ENCODE assay signal across 21 cellular contexts in the genomic region with DNA sequence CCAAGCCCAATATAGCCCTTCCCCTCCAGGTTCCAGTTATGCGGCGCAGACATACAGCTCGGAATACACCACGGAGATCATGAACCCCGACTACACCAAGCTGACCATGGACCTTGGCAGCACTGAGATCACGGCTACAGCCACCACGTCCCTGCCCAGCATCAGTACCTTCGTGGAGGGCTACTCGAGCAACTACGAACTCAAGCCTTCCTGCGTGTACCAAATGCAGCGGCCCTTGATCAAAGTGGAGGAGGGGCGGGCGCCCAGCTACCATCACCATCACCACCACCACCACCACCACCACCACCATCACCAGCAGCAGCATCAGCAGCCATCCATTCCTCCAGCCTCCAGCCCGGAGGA. TPM values are rescaled to one million over a fixed set of nuclear protein-coding genes. Genes with fewer than 3 reads are reported as not detected.
DNase-seq lines count a peak whose midpoint lies in the region; ATAC-seq, FAIRE-seq and TF ChIP-seq lines count a peak whose summit lies in the region.
"Had no signal": no experiment of that assay in that cellular context is flagged by ENCODE, and none has a peak within 500 bp of the region (broad histone marks: within the 10 kb centered on the region; RNA-seq: fewer than 3 reads in every experiment).

No MANE protein-coding gene starts in this region.

- H3K27ac Mint-ChIP-seq in GM23338 (no peak overlapping the region), activated B cell treated with CpG ODN at 0.5 μM for 24 hours (no peak overlapping the region), neural progenitor cell (no peak overlapping the region)
- H3K27ac Mint-ChIP-seq: CD4-positive, CD25-positive, alpha-beta regulatory T cell had no signal

- H4K20me1 ChIP-seq in GM23338 (replicated peaks; ENCODE audit: insufficient read depth) (peaks cover 16% of the 10 kb centered on the region), endothelial cell of umbilical vein (replicated peaks; ENCODE audit: control insufficient read depth, extremely low read depth, insufficient read depth, low read length) (no peaks in the 10 kb centered on the region), neural progenitor cell (ENCODE audit: low read depth) (peaks cover 32% of the 10 kb centered on the region)

- DNase-seq in GM23338 (ENCODE audit: low spot score) (no peak), activated B cell treated with CpG ODN at 0.5 μM for 24 hours (no peak), endothelial cell of umbilical vein (ENCODE audit: low read depth, low spot score) (no peak), neural progenitor cell (ENCODE audit: low spot score) (peak; percentile 4), NAMALWA (ENCODE audit: low spot score) (no peak), small intestine (no peak), cardiac septum (ENCODE audit: low spot score) (no peak), pons (ENCODE audit: low spot score) (no peak)
- DNase-seq: activated naive CD4-positive, alpha-beta T cell treated with Interleukin-2 at 50 U/mL for 16 hours; CD4-positive, CD25-positive, alpha-beta regulatory T cell; NCI-H1694; NCI-H2171; NCI-H524 treated with DMSO at 0.1 percent for 48 hours; stimulated activated CD4-positive, alpha-beta T cell treated with anti-CD3 and anti-CD28 coated beads, Interleukin-1b, Interleukin-23, amount 100 ng/mL, for 48 hours had no signal

- H3K4me1 ChIP-seq in GM23338 (ENCODE audit: insufficient read depth) (peaks cover 42% of the 10 kb centered on the region), endothelial cell of umbilical vein (ENCODE audit: control insufficient read depth, extremely low read depth, insufficient read depth, low read length) (peaks cover 11% of the 10 kb centered on the region), neural progenitor cell (peaks cover 17% of the 10 kb centered on the region), small intestine (ENCODE audit: control insufficient read depth in 2 of 2, insufficient read depth in 1 of 2, low read depth in 1 of 2, low read length in 1 of 2) (peaks cover 4 to 9% of the 10 kb centered on the region in 2 donors)

- no peaks in the 10 kb centered on the region for H3K79me2 ChIP-seq in GM23338 (replicated peaks; ENCODE audit: insufficient read depth)
- no peaks in the 10 kb centered on the region for H3K79me2 ChIP-seq in endothelial cell of umbilical vein (ENCODE audit: control insufficient read depth, insufficient read depth, low read length)
- no peaks in the 10 kb centered on the region for H3K79me2 ChIP-seq in neural progenitor cell (ENCODE audit: low read depth)

- dilution Hi-C loops in endothelial cell of umbilical vein (cut with MboI; ENCODE audit: extremely low pct_ligation_motif_present, low sequenced_read_pairs), result no loop called here

- H3K36me3 Mint-ChIP-seq in GM23338 (ENCODE audit: low read depth) (no peaks in the 10 kb centered on the region; the same call in 2 of the 3 replicates), activated B cell treated with CpG ODN at 0.5 μM for 24 hours (ENCODE audit: low read depth) (peaks cover 61% of the 10 kb centered on the region), neural progenitor cell (peaks cover 9% of the 10 kb centered on the region)
- H3K36me3 Mint-ChIP-seq: CD4-positive, CD25-positive, alpha-beta regulatory T cell had no signal

- H3K9me3 Mint-ChIP-seq in GM23338, result peaks cover 8% of the 10 kb centered on the region; the same call in 1 of the 3 replicates
- no peaks in the 10 kb centered on the region for H3K9me3 Mint-ChIP-seq in activated B cell treated with CpG ODN at 0.5 μM for 24 hours
- H3K9me3 Mint-ChIP-seq in neural progenitor cell, result peaks cover 4% of the 10 kb centered on the region
- H3K9me3 Mint-ChIP-seq: CD4-positive, CD25-positive, alpha-beta regulatory T cell; neural crest cell had no signal

- H3K36me3 ChIP-seq in GM23338 (ENCODE audit: insufficient read depth) (peaks cover 5% of the 10 kb centered on the region; the same call in 1 of the 2 replicates), endothelial cell of umbilical vein (ENCODE audit: control insufficient read depth in 2 of 2, extremely low read depth in 1 of 2, insufficient read depth in 2 of 2, low read length in 2 of 2) (no peaks in the 10 kb centered on the region), neural progenitor cell (no peaks in the 10 kb centered on the region), small intestine (ENCODE audit: control insufficient read depth in 2 of 2, insufficient read depth in 2 of 2, low read length in 2 of 2) (no peaks in the 10 kb centered on the region)
- H3K36me3 ChIP-seq: ascending aorta, SJSA1 had no signal

- FAIRE-seq in endothelial cell of umbilical vein (lab: Jason Lieb, UNC), result no peak
- no peak for FAIRE-seq in small intestine (lab: Jason Lieb, UNC)
- FAIRE-seq: RCC 7860 had no signal

- H3K27me3 ChIP-seq in GM23338 (ENCODE audit: insufficient read depth), result peaks cover 89% of the 10 kb centered on the region
- H3K27me3 ChIP-seq in endothelial cell of umbilical vein (ENCODE audit: control insufficient read depth in 2 of 2, insufficient read depth in 2 of 2, low read length in 2 of 2), result peaks cover 54 to 72% of the 10 kb centered on the region in 2 experiments
- H3K27me3 ChIP-seq in neural progenitor cell, result peaks cover 100% of the 10 kb centered on the region
- peaks cover 5 to 38% of the 10 kb centered on the region in 2 donors for H3K27me3 ChIP-seq in small intestine (ENCODE audit: control insufficient read depth in 2 of 2, insufficient read depth in 2 of 2, low read length in 2 of 2)
- H3K27me3 ChIP-seq: ascending aorta, SJSA1 had no signal

- H3K9me1 ChIP-seq in endothelial cell of umbilical vein (replicated peaks; ENCODE audit: control insufficient read depth, extremely low read depth, insufficient read depth, low read length), result no peaks in the 10 kb centered on the region

- ATAC-seq in GM23338 (no peak), activated B cell treated with CpG ODN at 0.5 μM for 24 hours (ENCODE audit: low read depth) (no peak)

- TF ChIP-seq CTCF in GM23338 (conservative IDR thresholded peaks at IDR 0.05; ENCODE audit: low read depth in 2 of 2), result no peak
- TF ChIP-seq CTCF in activated B cell treated with CpG ODN at 0.5 μM for 24 hours (IDR thresholded peaks at IDR 0.05), result no peak
- no peak for TF ChIP-seq CTCF in endothelial cell of umbilical vein (IDR thresholded peaks at IDR 0.05; ENCODE audit: extremely low read depth in 1 of 2, insufficient read depth in 1 of 2, low read depth in 1 of 2, low read length in 2 of 2)
- no peak for TF ChIP-seq CTCF in neural progenitor cell (IDR thresholded peaks at IDR 0.05)

- CTCF ChIA-PET in activated B cell treated with CpG ODN at 0.5 μM for 24 hours (lab: Charles Lee), result interaction anchor here (1.6 kb wide), 1 partner anchor 17 kb away, joined by 3 read pairs; no protein-coding TSS in a partner anchor
- CTCF ChIA-PET in endothelial cell of umbilical vein (lab: Charles Lee), result no interaction called here

- H3K9me2 ChIP-seq in GM23338 (ENCODE audit: insufficient read depth), result no peaks in the 10 kb centered on the region

- H3K4me3 ChIP-seq in GM23338 (peak overlapping the region; percentile 55; the same call in 1 of the 2 replicates), endothelial cell of umbilical vein (replicated peaks in 1 of 3; ENCODE audit: insufficient read depth in 1 of 3, low read depth in 1 of 3, low read length in 3 of 3) (no peak overlapping the region), neural progenitor cell (no peak overlapping the region), small intestine (ENCODE audit: low read depth in 1 of 2, low read length in 2 of 2) (no peak overlapping the region)
- H3K4me3 ChIP-seq: ascending aorta, psoas muscle, SJSA1 had no signal

- TF ChIP-seq POLR2A in endothelial cell of umbilical vein (IDR thresholded peaks at IDR 0.05; ENCODE audit: low read depth, low read length), result no peak

- H3K9ac ChIP-seq in endothelial cell of umbilical vein (replicated peaks; ENCODE audit: extremely low read depth, insufficient read depth, low read length) (no peak overlapping the region), neural progenitor cell (no peak overlapping the region)
- H3K9ac ChIP-seq: KMS-11 had no signal

- H3K27ac ChIP-seq in GM23338 (ENCODE audit: low read depth) (no peak overlapping the region), endothelial cell of umbilical vein (ENCODE audit: insufficient read depth, low read depth, low read length) (no peak overlapping the region), neural progenitor cell (no peak overlapping the region), small intestine (ENCODE audit: low read depth in 1 of 2, low read length in 1 of 2) (no peak overlapping the region)
- H3K27ac ChIP-seq: ascending aorta, KMS-11, psoas muscle, SJSA1 had no signal

- H3K27me3 Mint-ChIP-seq in GM23338 (ENCODE audit: insufficient read depth, low read depth, poor library complexity) (peaks cover 72% of the 10 kb centered on the region), activated B cell treated with CpG ODN at 0.5 μM for 24 hours (peaks cover 34% of the 10 kb centered on the region), neural progenitor cell (ENCODE audit: insufficient read depth, low read depth) (peaks cover 57% of the 10 kb centered on the region)

- POLR2A ChIA-PET in activated B cell treated with CpG ODN at 0.5 μM for 24 hours (lab: Charles Lee) (interaction anchor here (0.8 to 1.1 kb wide), 2 partner anchors 9 to 644 kb away, joined by 4 read pairs; no protein-coding TSS in a partner anchor), endothelial cell of umbilical vein (lab: Charles Lee) (no interaction called here)

- H3F3A ChIP-seq in GM23338 (replicated peaks; ENCODE audit: low read depth), result peaks cover 11% of the 10 kb centered on the region
- H3F3A ChIP-seq in neural progenitor cell (ENCODE audit: low read depth), result peaks cover 22% of the 10 kb centered on the region

- H3K4me2 ChIP-seq in GM23338, result peak overlapping the region; percentile 85
- H3K4me2 ChIP-seq in endothelial cell of umbilical vein (ENCODE audit: insufficient read depth, low read length), result no peak overlapping the region
- peak overlapping the region; percentile 62 for H3K4me2 ChIP-seq in neural progenitor cell
- H3K4me2 ChIP-seq: KMS-11 had no signal

- H2AFZ ChIP-seq in GM23338 (no peak overlapping the region; the same call in 1 of the 2 replicates), endothelial cell of umbilical vein (ENCODE audit: low read depth, low read length) (no peak overlapping the region), neural progenitor cell (replicated peaks) (no peak overlapping the region)

- BruUV-seq in endothelial cell of umbilical vein (replicated peaks; lab: Mats Ljungman, UMichigan), result no TSS peak

- intact Hi-C loops in activated B cell treated with CpG ODN at 0.5 μM for 24 hours (cut with micrococcal nuclease) (loop anchor here (10.0 kb wide), 2 partner anchors 587 to 767 kb away; no protein-coding TSS in a partner anchor), endothelial cell of umbilical vein (cut with micrococcal nuclease) (no loop called here), cardiac septum (cut with DNase I) (loop anchor here (10.0 kb wide), 1 partner anchor 597 kb away; a partner anchor contains a TSS)

- H3K4me3 Mint-ChIP-seq in GM23338 (peak overlapping the region; percentile 67), activated B cell treated with CpG ODN at 0.5 μM for 24 hours (peak overlapping the region; percentile 41), neural progenitor cell (peak overlapping the region; percentile 59)

- H3K9me3 ChIP-seq in endothelial cell of umbilical vein (replicated peaks; ENCODE audit: control insufficient read depth, insufficient read depth, low read length), result no peaks in the 10 kb centered on the region
- no peaks in the 10 kb centered on the region for H3K9me3 ChIP-seq in neural progenitor cell (ENCODE audit: low read depth)
- H3K9me3 ChIP-seq in small intestine (ENCODE audit: control insufficient read depth, low read depth), result no peaks in the 10 kb centered on the region
- H3K9me3 ChIP-seq: ascending aorta, psoas muscle, SJSA1 had no signal

- 51 to 76% (median 63%) methylated on average over 14 to 15 of the region's 15 CpGs for WGBS in small intestine, 3 donors

- H3K4me1 Mint-ChIP-seq in GM23338 (peaks cover 26% of the 10 kb centered on the region), activated B cell treated with CpG ODN at 0.5 μM for 24 hours (peaks cover 48% of the 10 kb centered on the region), neural progenitor cell (peaks cover 23% of the 10 kb centered on the region)

RNA-seq across cellular contexts. Expression of a gene that starts 6.3 kb away (rescaled TPM):
- 0.17 and 0.58 TPM in 2 replicates for total RNA-seq in GM23338 (2014; rRNA removed; shearing (Covaris generic))
- 0.10 and 0.17 TPM in 2 replicates for polyA plus RNA-seq in GM23338 (2016; fragmentation: Nextera tagmentation; extraction: Ambion mirVana)
- 20.7 and 21.5 TPM in 2 replicates for total RNA-seq in activated B cell treated with CpG ODN at 0.5 μM for 24 hours
- 0.22 and 0.23 TPM in 2 replicates for total RNA-seq in endothelial cell of umbilical vein
- polyA plus RNA-seq in endothelial cell of umbilical vein, result 0.11 TPM in 2 replicates
- 0.08 and 0.11 TPM in 2 replicates for polyA plus RNA-seq in endothelial cell of umbilical vein (2011; cell fraction: cytosol; rRNA removed)
- 0.88 and 0.91 TPM in 2 replicates for polyA plus RNA-seq in endothelial cell of umbilical vein (2011; cell fraction: nucleus; rRNA removed)
- polyA plus RNA-seq in endothelial cell of umbilical vein (2012), result 0.04 TPM in 1 of 2 replicates, not detected in the other
- polyA minus RNA-seq in endothelial cell of umbilical vein, result 0.23 and 1.00 TPM in 2 replicates
- polyA minus RNA-seq in endothelial cell of umbilical vein (2011; cell fraction: cytosol; rRNA and poly(A)+ RNA removed), result 10.1 TPM
- 3.5 and 5.6 TPM in 2 replicates for polyA minus RNA-seq in endothelial cell of umbilical vein (2011; cell fraction: nucleus; rRNA and poly(A)+ RNA removed)
- 0.26 and 0.59 TPM in 2 replicates for total RNA-seq in neural progenitor cell (ENCODE audit: low replicate concordance)
- polyA plus RNA-seq in small intestine, result 1 to 10 TPM in 1 of 3 donors, under 1 TPM in 1, not detected in 1; 0.81 to 1.0 TPM
- total RNA-seq in cardiac septum, result 22.4 TPM
- total RNA-seq: G401 had no signal

Comparison
In these comparisons a context has a peak if more than half of its experiments do, and no peak if none do; other contexts are left out.
1. RNA of a gene that starts 6.3 kb away (total RNA-seq): 22.4 TPM in cardiac septum (single experiment) and 20.7 to 21.5 TPM in activated B cell treated with CpG ODN at 0.5 μM for 24 hours; 0.26 to 0.59 TPM in neural progenitor cell, 0.22 to 0.23 TPM in endothelial cell of umbilical vein and 0.17 to 0.58 TPM in GM23338; every median in the first group is over 10 times any median in the second.
2. Peak in every context shown above with its lines, with median percentiles within 50 percentile points of each other: H3K4me3 Mint-ChIP-seq.